Comparison of ENCODE assay signal across 10 cellular contexts in genomic region chr12:31868980-31869379, GRCh38.
DNase-seq lines count a peak whose midpoint lies in the region; ATAC-seq and TF ChIP-seq lines count a peak whose summit lies in the region.
"Had no signal": no experiment of that assay in that cellular context is flagged by ENCODE, and none has a peak within 500 bp of the region (broad histone marks: within the 10 kb centered on the region; RNA-seq: fewer than 3 reads in every experiment).

No MANE protein-coding gene starts in this region.

- intact Hi-C loops in mammary epithelial cell (cut with micrococcal nuclease), result no loop called here

- H3K9me3 ChIP-seq in mammary epithelial cell (replicated peaks; ENCODE audit: insufficient read depth, low read length) (no peaks in the 10 kb centered on the region), gastroesophageal sphincter (no peaks in the 10 kb centered on the region)

- no peak overlapping the region for H3K4me2 ChIP-seq in mammary epithelial cell (ENCODE audit: insufficient read depth, low read depth, low read length)

- no peak for TF ChIP-seq EP300 in gastroesophageal sphincter (IDR thresholded peaks at IDR 0.05)

- H4K20me1 ChIP-seq in mammary epithelial cell (ENCODE audit: insufficient read depth, low read length), result no peaks in the 10 kb centered on the region

- H2AFZ ChIP-seq in mammary epithelial cell (ENCODE audit: low read depth, low read length), result no peak overlapping the region

- in situ Hi-C loops in mammary epithelial cell (cut with MboI; ENCODE audit: low sequenced_read_pairs in 2 of 2), result no loop called here

- ATAC-seq in GM19455 (IDR thresholded peaks at IDR 0.05; ENCODE audit: unreplicated experiment) (no peak), HG02571 (IDR thresholded peaks at IDR 0.05; ENCODE audit: unreplicated experiment) (no peak), gastroesophageal sphincter (no peak)

- peak; percentile 15 for DNase-seq in ELR (ENCODE audit: low read depth)
- peak; percentile 81 for DNase-seq in NCI-H1694 (lab: John Stamatoyannopoulos, UW)
- DNase-seq in mammary epithelial cell, result peak; percentile 70
- DNase-seq in midbrain (lab: John Stamatoyannopoulos, UW), result peak; percentile 7
- DNase-seq in COLO829 (ENCODE audit: low spot score), result no peak
- DNase-seq: retina; stimulated activated naive CD4-positive, alpha-beta T cell had no signal

- no peaks in the 10 kb centered on the region for H3K27me3 ChIP-seq in mammary epithelial cell (ENCODE audit: insufficient read depth, low read length)
- H3K27me3 ChIP-seq in gastroesophageal sphincter, result no peaks in the 10 kb centered on the region

- CTCF ChIA-PET in mammary epithelial cell (lab: Charles Lee; ENCODE audit: low non-redundant PET), result no interaction called here

- H3K36me3 ChIP-seq in mammary epithelial cell (ENCODE audit: insufficient read depth, low read length) (no peaks in the 10 kb centered on the region), gastroesophageal sphincter (no peaks in the 10 kb centered on the region)

- H3K4me3 ChIP-seq in mammary epithelial cell (replicated peaks in 1 of 3; ENCODE audit: insufficient read depth in 1 of 3, low read depth in 2 of 3, low read length in 3 of 3), result no peak overlapping the region
- H3K4me3 ChIP-seq in gastroesophageal sphincter, result no peak overlapping the region

- TF ChIP-seq POLR2A in gastroesophageal sphincter (IDR thresholded peaks at IDR 0.05), result no peak

- H3K4me1 ChIP-seq in mammary epithelial cell (ENCODE audit: insufficient read depth, low read length) (no peaks in the 10 kb centered on the region), gastroesophageal sphincter (no peaks in the 10 kb centered on the region)

- TF ChIP-seq CTCF in mammary epithelial cell (conservative IDR thresholded peaks at IDR 0.05 in 1 of 2, IDR thresholded peaks at IDR 0.05 in 1 of 2; ENCODE audit: extremely low read depth in 1 of 2, insufficient read depth in 1 of 2, low read depth in 1 of 2, low read length in 2 of 2) (no peak), gastroesophageal sphincter (IDR thresholded peaks at IDR 0.05) (no peak)

- H3K27ac ChIP-seq in mammary epithelial cell (ENCODE audit: insufficient read depth, low read depth, low read length) (no peak overlapping the region), gastroesophageal sphincter (no peak overlapping the region)

- BruUV-seq in mammary epithelial cell (replicated peaks; lab: Mats Ljungman, UMichigan), result no TSS peak

- dilution Hi-C loops in mammary epithelial cell (cut with HindIII; ENCODE audit: low sequenced_read_pairs), result no loop called here

- H3K9ac ChIP-seq in mammary epithelial cell (ENCODE audit: insufficient read depth, low read length), result no peak overlapping the region

- 14% methylated on average over 2 of the region's 2 CpGs for WGBS in mammary epithelial cell (ENCODE audit: low coverage, missing lambda C conversion rate)
- WGBS in gastroesophageal sphincter (ENCODE audit: low coverage in 1 of 2), 2 donors, result 0 to 18% methylated on average over 1 to 2 of the region's 2 CpGs

- no peaks in the 10 kb centered on the region for H3K79me2 ChIP-seq in mammary epithelial cell (ENCODE audit: insufficient read depth, low read length)
